In the genomic region with DNA sequence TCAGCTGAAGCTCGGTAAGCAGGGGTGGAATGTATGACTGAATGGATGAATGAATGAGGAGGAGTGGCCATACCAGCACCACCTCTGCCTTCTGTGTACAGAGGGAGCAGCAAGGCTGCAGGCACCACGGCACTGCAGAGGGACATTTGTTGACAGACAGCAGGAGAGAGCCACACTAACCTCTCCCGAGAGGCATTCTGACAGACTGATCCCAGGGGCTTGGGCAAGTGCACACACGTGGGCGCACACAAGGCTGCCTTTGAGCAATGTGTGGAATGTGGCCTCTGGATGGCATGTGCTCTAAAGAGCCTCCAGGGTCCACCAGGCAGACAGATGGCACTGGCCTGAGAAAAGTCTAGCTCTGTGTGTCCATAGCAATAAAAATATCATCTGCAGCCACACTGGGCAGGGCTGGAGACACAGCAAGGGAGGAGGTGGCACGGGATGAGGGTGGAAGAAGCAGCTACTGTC, we compare ENCODE assay signal across 10 cellular contexts.
DNase-seq lines count a peak whose midpoint lies in the region; ATAC-seq and TF ChIP-seq lines count a peak whose summit lies in the region.
"Had no signal": no experiment of that assay in that cellular context is flagged by ENCODE, and none has a peak within 500 bp of the region (broad histone marks: within the 10 kb centered on the region; RNA-seq: fewer than 3 reads in every experiment).

No MANE protein-coding gene starts in this region.

- intact Hi-C loops in ascending aorta (cut with DNase I), result no loop called here
- intact Hi-C loops in PC-3 (cut with micrococcal nuclease), result no loop called here

- POLR2A ChIA-PET in PC-3 (lab: Charles Lee; ENCODE audit: unreplicated experiment), result no interaction called here

- H3K36me3 ChIP-seq in ascending aorta (no peaks in the 10 kb centered on the region), PC-3 (ENCODE audit: low read depth, low read length) (no peaks in the 10 kb centered on the region)

- ATAC-seq in PC-3, result no peak

- H3K27me3 ChIP-seq in ascending aorta (no peaks in the 10 kb centered on the region), PC-3 (ENCODE audit: low read length) (no peaks in the 10 kb centered on the region)

- no peaks in the 10 kb centered on the region for H3K9me3 ChIP-seq in ascending aorta
- no peaks in the 10 kb centered on the region for H3K9me3 ChIP-seq in PC-3 (ENCODE audit: low read length)
- H3K9me3 ChIP-seq: psoas muscle had no signal

- H3K27ac Mint-ChIP-seq in osteocyte (ENCODE audit: unreplicated experiment), result peak overlapping the region; percentile 42

- no peaks in the 10 kb centered on the region for H4K20me1 ChIP-seq in PC-3 (ENCODE audit: low read length)

- H3K4me1 ChIP-seq in ascending aorta (peaks cover 0 to 3% of the 10 kb centered on the region in 2 donors), PC-3 (ENCODE audit: insufficient read depth, low read length) (no peaks in the 10 kb centered on the region)
- H3K4me1 ChIP-seq: psoas muscle had no signal

- no peak overlapping the region for H2AFZ ChIP-seq in PC-3 (ENCODE audit: low read length)

- H3K9ac ChIP-seq in PC-3 (ENCODE audit: low read length), result no peak overlapping the region

- H3K9me2 ChIP-seq in PC-3 (replicated peaks; ENCODE audit: low read length), result no peaks in the 10 kb centered on the region

- no peaks in the 10 kb centered on the region for H3K79me2 ChIP-seq in PC-3 (ENCODE audit: low read length)

- H3K36me3 Mint-ChIP-seq in osteocyte (ENCODE audit: unreplicated experiment), result peaks cover 2% of the 10 kb centered on the region

- H3F3A ChIP-seq in PC-3 (ENCODE audit: low read length, unreplicated experiment), result no peaks in the 10 kb centered on the region

- H3K4me1 Mint-ChIP-seq in osteocyte (ENCODE audit: unreplicated experiment), result peaks cover 19% of the 10 kb centered on the region

- H3K27ac ChIP-seq in ascending aorta (no peak overlapping the region), PC-3 (ENCODE audit: low read length) (no peak overlapping the region)
- H3K27ac ChIP-seq: psoas muscle had no signal

- H3K4me3 ChIP-seq in ascending aorta, result no peak overlapping the region
- H3K4me3 ChIP-seq in PC-3 (ENCODE audit: low read length), result no peak overlapping the region
- H3K4me3 ChIP-seq: psoas muscle had no signal

- CTCF ChIA-PET in PC-3 (lab: Charles Lee), result no interaction called here

- peaks cover 7% of the 10 kb centered on the region for H3K27me3 Mint-ChIP-seq in osteocyte (ENCODE audit: unreplicated experiment)

- TF ChIP-seq CTCF in osteocyte (IDR thresholded peaks at IDR 0.05) (no peak), ascending aorta (IDR thresholded peaks at IDR 0.05) (no peak), PC-3 (conservative IDR thresholded peaks at IDR 0.05; ENCODE audit: low read depth, low read length) (no peak)

- H3K4me3 Mint-ChIP-seq in osteocyte (ENCODE audit: unreplicated experiment), result no peak overlapping the region

- no peaks in the 10 kb centered on the region for H3K9me3 Mint-ChIP-seq in osteocyte (ENCODE audit: unreplicated experiment)

- no TSS peak for BruUV-seq in PC-3 (replicated peaks; lab: Mats Ljungman, UMichigan)

- DNase-seq in DMS53 treated with DMSO at 0.1 percent for 48 hours (lab: John Stamatoyannopoulos, UW; ENCODE audit: unreplicated experiment), result peak; percentile 13
- peak; percentile 9 for DNase-seq in NCI-H146 treated with DMSO at 0.1 percent for 48 hours (lab: John Stamatoyannopoulos, UW; ENCODE audit: unreplicated experiment)
- DNase-seq in epidermal melanocyte (ENCODE audit: insufficient read length, low spot score), result peak; percentile 57
- peak; percentile 86 for DNase-seq in osteocyte (ENCODE audit: extremely low spot score, unreplicated experiment)
- no peak for DNase-seq in ascending aorta (ENCODE audit: low spot score in 2 of 2)
- DNase-seq in cerebellum (ENCODE audit: low spot score), result no peak
- no peak for DNase-seq in PC-3
- DNase-seq in NCI-H1092 (lab: John Stamatoyannopoulos, UW), result no peak
- DNase-seq: NCI-H2081, psoas muscle had no signal

- no peak overlapping the region for H3K4me2 ChIP-seq in PC-3 (ENCODE audit: low read length)

Comparison
In these comparisons a context has a peak if more than half of its experiments do, and no peak if none do; other contexts are left out.
1. DNase-seq: peak in DMS53 treated with DMSO at 0.1 percent for 48 hours (single experiment), NCI-H146 treated with DMSO at 0.1 percent for 48 hours (single experiment), epidermal melanocyte (single experiment) and osteocyte (single experiment); none in ascending aorta (0 of 2), cerebellum (single experiment), PC-3 (single experiment) and NCI-H1092 (single experiment).